In genomic region chr18:31633416-31634330, GRCh38 we compare ENCODE assay signal across 12 cellular contexts. TPM values are rescaled to one million over a fixed set of nuclear protein-coding genes. Genes with fewer than 3 reads are reported as not detected.
DNase-seq lines count a peak whose midpoint lies in the region; ATAC-seq and TF ChIP-seq lines count a peak whose summit lies in the region.
"Had no signal": no experiment of that assay in that cellular context is flagged by ENCODE, and none has a peak within 500 bp of the region (broad histone marks: within the 10 kb centered on the region; RNA-seq: fewer than 3 reads in every experiment).

No MANE protein-coding gene starts in this region.

- H3K9me3 Mint-ChIP-seq in stimulated activated naive CD8-positive, alpha-beta T cell treated with anti-CD3 and anti-CD28 coated beads, Interleukin-15, Interleukin-2, amounts not matched to agents 100 ng/mL and 50 ng/mL, for 24 hours = no peaks in the 10 kb centered on the region

- H3K36me3 ChIP-seq in left ventricle myocardium inferior (peaks cover 4% of the 10 kb centered on the region), uterus (no peaks in the 10 kb centered on the region)

- H3K27ac ChIP-seq in left ventricle myocardium inferior (replicated peaks) = no peak overlapping the region
- no peak overlapping the region for H3K27ac ChIP-seq in uterus

- no peak for TF ChIP-seq POLR2A in uterus (IDR thresholded peaks at IDR 0.05)

- no peak for TF ChIP-seq CTCF in left ventricle myocardium inferior (IDR thresholded peaks at IDR 0.05; ENCODE audit: borderline replicate concordance)
- TF ChIP-seq CTCF in uterus (IDR thresholded peaks at IDR 0.05) = no peak

- DNase-seq in stimulated activated naive CD8-positive, alpha-beta T cell treated with anti-CD3 and anti-CD28 coated beads, Interleukin-15, Interleukin-2, amounts not matched to agents 100 U/mL and 50 U/mL, for 24 hours = no peak
- no peak for DNase-seq in activated gamma-delta T cell treated with Interleukin-2 at 50 U/mL for 16 hours
- no peak for DNase-seq in DMS153 treated with DMSO at 0.1 percent for 48 hours (lab: John Stamatoyannopoulos, UW; ENCODE audit: unreplicated experiment)
- no peak for DNase-seq in left ventricle myocardium inferior
- DNase-seq in uterus = no peak
- DNase-seq: activated effector memory CD4-positive, alpha-beta T cell treated with Interleukin-2 at 50 U/mL for 16 hours; nucleus accumbens had no signal

- H3K4me3 Mint-ChIP-seq in stimulated activated naive CD8-positive, alpha-beta T cell treated with anti-CD3 and anti-CD28 coated beads, Interleukin-15, Interleukin-2, amounts not matched to agents 100 ng/mL and 50 ng/mL, for 24 hours = no peak overlapping the region

- H3K27me3 Mint-ChIP-seq in stimulated activated naive CD8-positive, alpha-beta T cell treated with anti-CD3 and anti-CD28 coated beads, Interleukin-15, Interleukin-2, amounts not matched to agents 100 ng/mL and 50 ng/mL, for 24 hours = peaks cover 14% of the 10 kb centered on the region

- H3K27me3 ChIP-seq in left ventricle myocardium inferior (ENCODE audit: low read depth) = no peaks in the 10 kb centered on the region
- H3K27me3 ChIP-seq in uterus = no peaks in the 10 kb centered on the region

- peak overlapping the region; percentile 79 for H3K27ac Mint-ChIP-seq in stimulated activated naive CD8-positive, alpha-beta T cell treated with anti-CD3 and anti-CD28 coated beads, Interleukin-15, Interleukin-2, amounts not matched to agents 100 ng/mL and 50 ng/mL, for 24 hours

- no peaks in the 10 kb centered on the region for H3K36me3 Mint-ChIP-seq in stimulated activated naive CD8-positive, alpha-beta T cell treated with anti-CD3 and anti-CD28 coated beads, Interleukin-15, Interleukin-2, amounts not matched to agents 100 ng/mL and 50 ng/mL, for 24 hours (ENCODE audit: low read depth)

- intact Hi-C loops in left ventricle myocardium inferior (cut with micrococcal nuclease) = no loop called here
- intact Hi-C loops in uterus (cut with DNase I; ENCODE audit: low total_unique reads) = loop anchor here (10.0 kb wide), 1 partner anchor 1909 kb away; no protein-coding TSS in a partner anchor

- H3K4me1 Mint-ChIP-seq in stimulated activated naive CD8-positive, alpha-beta T cell treated with anti-CD3 and anti-CD28 coated beads, Interleukin-15, Interleukin-2, amounts not matched to agents 100 ng/mL and 50 ng/mL, for 24 hours (ENCODE audit: low read depth) = peaks cover 19% of the 10 kb centered on the region

- H3K4me3 ChIP-seq in left ventricle myocardium inferior (no peak overlapping the region), uterus (no peak overlapping the region)

- H3K9me3 ChIP-seq in left ventricle myocardium inferior (replicated peaks) (peaks cover 3% of the 10 kb centered on the region), uterus (no peaks in the 10 kb centered on the region)

- H3K4me1 ChIP-seq in left ventricle myocardium inferior = no peaks in the 10 kb centered on the region
- no peaks in the 10 kb centered on the region for H3K4me1 ChIP-seq in uterus

- ATAC-seq in stimulated activated naive CD8-positive, alpha-beta T cell treated with anti-CD3 and anti-CD28 coated beads, Interleukin-15, Interleukin-2, amounts not matched to agents 100 U/mL and 50 U/mL, for 24 hours = no peak
- peak; percentile 16 for ATAC-seq in HG02840 (IDR thresholded peaks at IDR 0.05; ENCODE audit: low FRiP score, unreplicated experiment)
- ATAC-seq in HG03571 (IDR thresholded peaks at IDR 0.05; ENCODE audit: unreplicated experiment) = peak; percentile 17

RNA-seq across cellular contexts. Expression of gene TTR, which starts 42.0 kb away (rescaled TPM):
- not detected for total RNA-seq in left ventricle myocardium inferior
- not detected for total RNA-seq in uterus
- total RNA-seq: A673, subcutaneous adipose tissue had no signal

RNA-seq across cellular contexts. Expression of gene B4GALT6, which starts 50.7 kb away (rescaled TPM):
- 5.3 TPM for total RNA-seq in left ventricle myocardium inferior
- 10 to 100 TPM in 1 of 4 donors, 1 to 10 TPM in 3; 1.5 to 11.8 (median 3.9) TPM for total RNA-seq in uterus
